24 cellular contexts compared by ENCODE assay signal in genomic region chr11:46858920-46859531, GRCh38. TPM values are rescaled to one million over a fixed set of nuclear protein-coding genes. Genes with fewer than 3 reads are reported as not detected.
A peak's percentile ranks its signal among the peaks of the same experiment; 100 is the strongest.
DNase-seq lines count a peak whose midpoint lies in the region; TF ChIP-seq lines count a peak whose summit lies in the region.
"Had no signal": no experiment of that assay in that cellular context is flagged by ENCODE, and none has a peak within 500 bp of the region (broad histone marks: within the 10 kb centered on the region; RNA-seq: fewer than 3 reads in every experiment).

No MANE protein-coding gene starts in this region.

- no peaks in the 10 kb centered on the region for H3K79me1 ChIP-seq in H9 (ENCODE audit: insufficient read depth, low read depth, low read length, poor library complexity, severe bottlenecking)

- H3K4ac ChIP-seq in H9 (ENCODE audit: low read depth, low read length), result no peak overlapping the region

- no peaks in the 10 kb centered on the region for H3K4me1 ChIP-seq in H9 (ENCODE audit: insufficient read depth, low read length)

- no peak overlapping the region for H3K23ac ChIP-seq in H9 (ENCODE audit: insufficient read length, low read depth, low read length)

- H4K91ac ChIP-seq in H9 (ENCODE audit: insufficient read length, low read depth, low read length), result no peak overlapping the region

- H3K18ac ChIP-seq in H9 (ENCODE audit: insufficient read length, low read depth, low read length), result no peak overlapping the region

- H3T11ph ChIP-seq in H9 (ENCODE audit: low read length), result no peak overlapping the region

- no peak overlapping the region for H2BK120ac ChIP-seq in H9 (ENCODE audit: low read depth, low read length, poor library complexity, severe bottlenecking)

- no peak overlapping the region for H2BK5ac ChIP-seq in H9 (ENCODE audit: insufficient read length, low read length)

- H3K4me3 Mint-ChIP-seq in H9 (no peak overlapping the region), endothelial cell (ENCODE audit: unreplicated experiment) (peak overlapping the region; percentile 56)
- H3K4me3 Mint-ChIP-seq: activated T-cell treated with anti-CD3 and anti-CD28 coated beads, Interleukin-2, amount 50 U/mL, for 72 hours; brain; natural killer cell treated with Interleukin-12 subunit alpha and Interleukin-12 subunit beta and Interleukin-15 and Interleukin-18, amount 100 ng/mL, for 72 hours; stimulated activated effector memory CD8-positive, alpha-beta T cell treated with anti-CD3 and anti-CD28 coated beads, Interleukin-12 subunit alpha, Interleukin-12 subunit beta, amount 100 ng/mL, for 72 hours had no signal

- no peaks in the 10 kb centered on the region for H3K27me3 ChIP-seq in H9 (ENCODE audit: insufficient read depth, low read length)
- H3K27me3 ChIP-seq: BLaER1 treated with 17β-estradiol and CSF1 and Interleukin-3, amounts not matched to agents 10 nM and 100 nM; ovary; upper lobe of left lung had no signal

- no CpG with 5 or more reads among the region's 12 CpGs for WGBS in H9 (ENCODE audit: extremely low coverage, insufficient read length, low lambda C conversion rate)

- H3K4me1 Mint-ChIP-seq in H9, result no peaks in the 10 kb centered on the region
- H3K4me1 Mint-ChIP-seq in endothelial cell (ENCODE audit: unreplicated experiment), result peaks cover 4% of the 10 kb centered on the region
- H3K4me1 Mint-ChIP-seq: brain; stimulated activated effector memory CD8-positive, alpha-beta T cell treated with anti-CD3 and anti-CD28 coated beads, Interleukin-12 subunit alpha, Interleukin-12 subunit beta, amount 100 ng/mL, for 72 hours had no signal

- H3K9me3 Mint-ChIP-seq in H9 (no peaks in the 10 kb centered on the region), endothelial cell (ENCODE audit: unreplicated experiment) (no peaks in the 10 kb centered on the region)
- H3K9me3 Mint-ChIP-seq: activated T-cell treated with anti-CD3 and anti-CD28 coated beads, Interleukin-2, amount 50 U/mL, for 72 hours; brain; natural killer cell treated with Interleukin-12 subunit alpha and Interleukin-12 subunit beta and Interleukin-15 and Interleukin-18, amount 100 ng/mL, for 72 hours; stimulated activated effector memory CD8-positive, alpha-beta T cell treated with anti-CD3 and anti-CD28 coated beads, Interleukin-12 subunit alpha, Interleukin-12 subunit beta, amount 100 ng/mL, for 72 hours had no signal

- H3K27me3 Mint-ChIP-seq in H9 (ENCODE audit: low read depth) (no peaks in the 10 kb centered on the region), endothelial cell (ENCODE audit: unreplicated experiment) (no peaks in the 10 kb centered on the region)
- H3K27me3 Mint-ChIP-seq: brain had no signal

- DNase-seq in H9 (no peak), OCI-M1 (lab: John Stamatoyannopoulos, UW) (peak; percentile 87), endothelial cell (ENCODE audit: low spot score) (no peak), pons (ENCODE audit: low spot score) (peak; percentile 26), NCI-H82 treated with DMSO at 0.1 percent for 48 hours (lab: John Stamatoyannopoulos, UW; ENCODE audit: unreplicated experiment) (no peak), mucosa of gallbladder (ENCODE audit: low spot score) (no peak), hepatic stellate cell (ENCODE audit: low spot score) (no peak)
- DNase-seq: activated CD4-positive, alpha-beta T cell treated with anti-CD3 and anti-CD28 coated beads, Interleukin-2, amount 50 U/mL, for 4 hours; activated CD4-positive, CD25-positive, alpha-beta regulatory T cell; activated naive CD4-positive, alpha-beta T cell treated with Interleukin-2 at 50 U/mL for 16 hours; activated T-cell treated with anti-CD3 and anti-CD28 coated beads, Interleukin-2, amount 50 U/mL, for 72 hours; Karpas-422; midbrain; NCI-H1105; NCI-H2029; ovary; SK-N-SH; stimulated activated CD4-positive, alpha-beta T cell treated with anti-CD3 and anti-CD28 coated beads, Interleukin-12 subunit alpha, Interleukin-12 subunit beta, amount 100 ng/mL, for 4 hours; stimulated activated CD4-positive, alpha-beta T cell treated with anti-CD3 and anti-CD28 coated beads, Interleukin-4, amount 100 ng/mL, for 24 hours; upper lobe of left lung had no signal

- H2AK5ac ChIP-seq in H9 (ENCODE audit: insufficient read length, low read length), result no peak overlapping the region

- no peak overlapping the region for H4K5ac ChIP-seq in H9 (ENCODE audit: insufficient read length, low read depth, low read length)

- TF ChIP-seq CTCF in H9 (conservative IDR thresholded peaks at IDR 0.05) (no peak), endothelial cell (IDR thresholded peaks at IDR 0.05; ENCODE audit: unreplicated experiment) (no peak)

- no peaks in the 10 kb centered on the region for H4K20me1 ChIP-seq in H9 (ENCODE audit: control insufficient read depth, insufficient read depth, insufficient read length)
- H4K20me1 ChIP-seq: BLaER1 treated with 17β-estradiol and CSF1 and Interleukin-3, amounts not matched to agents 10 nM and 100 nM had no signal

- no peak overlapping the region for H2BK12ac ChIP-seq in H9 (ENCODE audit: insufficient read length, low read depth, low read length)

- H3K56ac ChIP-seq in H9 (ENCODE audit: insufficient read length, low read depth, low read length), result no peak overlapping the region

- no peak overlapping the region for H3K14ac ChIP-seq in H9 (ENCODE audit: insufficient read depth, low read length)

- H2BK15ac ChIP-seq in H9 (ENCODE audit: low read depth, low read length), result no peak overlapping the region

- no peak overlapping the region for H2BK20ac ChIP-seq in H9 (ENCODE audit: low read depth, low read length, poor library complexity, severe bottlenecking)

- no peak overlapping the region for H4K8ac ChIP-seq in H9 (replicated peaks; ENCODE audit: insufficient read length, low read depth, low read length)

- H3K36me3 Mint-ChIP-seq in H9 (ENCODE audit: insufficient read depth in 1 of 3, low read depth in 3 of 3) (peaks cover 19 to 38% (median 33%) of the 10 kb centered on the region in 3 experiments; a peak in 6 of 7 replicates), endothelial cell (ENCODE audit: low read depth, unreplicated experiment) (peaks cover 25% of the 10 kb centered on the region)
- H3K36me3 Mint-ChIP-seq: natural killer cell treated with Interleukin-12 subunit alpha and Interleukin-12 subunit beta and Interleukin-15 and Interleukin-18, amount 100 ng/mL, for 72 hours; stimulated activated effector memory CD8-positive, alpha-beta T cell treated with anti-CD3 and anti-CD28 coated beads, Interleukin-12 subunit alpha, Interleukin-12 subunit beta, amount 100 ng/mL, for 72 hours had no signal

- no peaks in the 10 kb centered on the region for H3K9me3 ChIP-seq in H9 (ENCODE audit: control insufficient read depth, low read depth, low read length)
- H3K9me3 ChIP-seq: ovary, SK-N-SH, upper lobe of left lung had no signal

- H3K27ac ChIP-seq in H9 (ENCODE audit: insufficient read length, low read depth, low read length), result no peak overlapping the region
- H3K27ac ChIP-seq: ovary had no signal

- no peaks in the 10 kb centered on the region for H3K23me2 ChIP-seq in H9 (ENCODE audit: insufficient read length, low read depth, low read length, poor library complexity, severe bottlenecking)

- H3K4me2 ChIP-seq in H9 (ENCODE audit: insufficient read depth, insufficient read length, low read length), result no peak overlapping the region
- H3K4me2 ChIP-seq: SK-N-SH had no signal

- H3K79me2 ChIP-seq in H9 (ENCODE audit: insufficient read depth, low read length), result no peaks in the 10 kb centered on the region

- H3K27ac Mint-ChIP-seq in H9 (peak overlapping the region in 2 of 3 experiments; percentile 17 to 74; a peak in 2 of 7 replicates), endothelial cell (ENCODE audit: unreplicated experiment) (no peak overlapping the region)
- H3K27ac Mint-ChIP-seq: activated T-cell treated with anti-CD3 and anti-CD28 coated beads, Interleukin-2, amount 50 U/mL, for 72 hours; natural killer cell treated with Interleukin-12 subunit alpha and Interleukin-12 subunit beta and Interleukin-15 and Interleukin-18, amount 100 ng/mL, for 72 hours; stimulated activated effector memory CD8-positive, alpha-beta T cell treated with anti-CD3 and anti-CD28 coated beads, Interleukin-12 subunit alpha, Interleukin-12 subunit beta, amount 100 ng/mL, for 72 hours had no signal

- H2AFZ ChIP-seq in H9 (ENCODE audit: low read length), result no peak overlapping the region

- no peak overlapping the region for H3K9ac ChIP-seq in H9 (ENCODE audit: extremely low read depth, insufficient read length, low read length)
- H3K9ac ChIP-seq: BLaER1 treated with 17β-estradiol and CSF1 and Interleukin-3, amounts not matched to agents 10 nM and 100 nM; SK-N-SH had no signal

RNA-seq across cellular contexts. Expression of gene CKAP5, which starts 12.9 kb away (rescaled TPM):
- total RNA-seq in H9 (2021) (172 and 190 TPM in 2 replicates), endothelial cell (ENCODE audit: unreplicated experiment) (84.4 TPM), mucosa of gallbladder (64.6 TPM)

RNA-seq across cellular contexts. Expression of gene LRP4, which starts 59.3 kb away (rescaled TPM):
- 11.3 and 11.6 TPM in 2 replicates for total RNA-seq in H9 (2021)
- total RNA-seq in endothelial cell (ENCODE audit: unreplicated experiment), result 21.8 TPM
- total RNA-seq in mucosa of gallbladder, result 14.5 TPM

Comparison
In these comparisons a context has a peak if more than half of its experiments do, and no peak if none do; other contexts are left out.
1. DNase-seq: peak in OCI-M1 (single experiment) and pons (single experiment); none in H9 (single experiment), endothelial cell (single experiment), NCI-H82 treated with DMSO at 0.1 percent for 48 hours (single experiment), mucosa of gallbladder (single experiment) and hepatic stellate cell (single experiment).